Comparison of ENCODE assay signal across 18 cellular contexts in genomic region chr2:187002242-187002641, GRCh38.
DNase-seq lines count a peak whose midpoint lies in the region; ATAC-seq and TF ChIP-seq lines count a peak whose summit lies in the region.
"Had no signal": no experiment of that assay in that cellular context is flagged by ENCODE, and none has a peak within 500 bp of the region (broad histone marks: within the 10 kb centered on the region; RNA-seq: fewer than 3 reads in every experiment).

No MANE protein-coding gene starts in this region.

- H3K27ac ChIP-seq in CD4-positive, alpha-beta T cell (ENCODE audit: low read depth, low read length), result no peak overlapping the region
- H3K27ac ChIP-seq: BLaER1 had no signal

- H3K27me3 ChIP-seq in CD4-positive, alpha-beta T cell (ENCODE audit: control insufficient read depth, insufficient read depth, low read length), result no peaks in the 10 kb centered on the region
- H3K27me3 ChIP-seq: BLaER1 had no signal

- H3K4me1 Mint-ChIP-seq in osteocyte (ENCODE audit: unreplicated experiment) (no peaks in the 10 kb centered on the region), natural killer cell (no peaks in the 10 kb centered on the region)
- no peaks in the 10 kb centered on the region for H3K4me1 Mint-ChIP-seq in CD4-positive, alpha-beta T cell (ENCODE audit: low read depth)
- H3K4me1 Mint-ChIP-seq in effector memory CD8-positive, alpha-beta T cell (ENCODE audit: low read depth in 2 of 2), result no peaks in the 10 kb centered on the region
- H3K4me1 Mint-ChIP-seq: GM23338 had no signal

- H3K9me3 Mint-ChIP-seq in osteocyte (ENCODE audit: unreplicated experiment) (peaks cover 12% of the 10 kb centered on the region), natural killer cell (peaks cover 3 to 4% of the 10 kb centered on the region in 2 donors)
- no peaks in the 10 kb centered on the region for H3K9me3 Mint-ChIP-seq in CD4-positive, alpha-beta T cell
- H3K9me3 Mint-ChIP-seq in effector memory CD8-positive, alpha-beta T cell, result peaks cover 0 to 1% of the 10 kb centered on the region in 2 donors
- H3K9me3 Mint-ChIP-seq: CD8-positive, alpha-beta T cell had no signal

- intact Hi-C loops in Right ventricle myocardium inferior (cut with DNase I), result no loop called here
- intact Hi-C loops in Right ventricle myocardium superior (cut with DNase I), result no loop called here
- intact Hi-C loops in CD4-positive, alpha-beta T cell (cut with DNase I, micrococcal nuclease), result no loop called here
- intact Hi-C loops in natural killer cell (cut with micrococcal nuclease), result no loop called here

- H3K36me3 Mint-ChIP-seq in osteocyte (ENCODE audit: unreplicated experiment) (no peaks in the 10 kb centered on the region), natural killer cell (peaks cover 3% of the 10 kb centered on the region)
- H3K36me3 Mint-ChIP-seq in CD4-positive, alpha-beta T cell (ENCODE audit: low read depth), result no peaks in the 10 kb centered on the region
- H3K36me3 Mint-ChIP-seq in effector memory CD8-positive, alpha-beta T cell (ENCODE audit: insufficient read depth), result no peaks in the 10 kb centered on the region
- H3K36me3 Mint-ChIP-seq: CD14-positive monocyte; CD8-positive, alpha-beta T cell had no signal

- H3K9me3 ChIP-seq in CD4-positive, alpha-beta T cell (ENCODE audit: control insufficient read depth, low read length), result no peaks in the 10 kb centered on the region
- H3K9me3 ChIP-seq: BLaER1 had no signal

- no peak for TF ChIP-seq CTCF in osteocyte (IDR thresholded peaks at IDR 0.05)
- no peak for TF ChIP-seq CTCF in CD4-positive, alpha-beta T cell (IDR thresholded peaks at IDR 0.05)
- TF ChIP-seq CTCF in natural killer cell (IDR thresholded peaks at IDR 0.05), result no peak

- POLR2A ChIA-PET in CD4-positive, alpha-beta T cell (lab: Charles Lee), result no interaction called here

- CTCF ChIA-PET in CD4-positive, alpha-beta T cell (lab: Charles Lee), result no interaction called here

- H3K27ac Mint-ChIP-seq in osteocyte (ENCODE audit: unreplicated experiment) (no peak overlapping the region), natural killer cell (no peak overlapping the region)
- H3K27ac Mint-ChIP-seq in CD4-positive, alpha-beta T cell, result no peak overlapping the region
- no peak overlapping the region for H3K27ac Mint-ChIP-seq in effector memory CD8-positive, alpha-beta T cell
- H3K27ac Mint-ChIP-seq: CD14-positive monocyte; CD8-positive, alpha-beta T cell; GM23338 had no signal

- H3K4me3 Mint-ChIP-seq in osteocyte (ENCODE audit: unreplicated experiment) (no peak overlapping the region), natural killer cell (no peak overlapping the region)
- no peak overlapping the region for H3K4me3 Mint-ChIP-seq in CD4-positive, alpha-beta T cell
- no peak overlapping the region for H3K4me3 Mint-ChIP-seq in effector memory CD8-positive, alpha-beta T cell
- H3K4me3 Mint-ChIP-seq: GM23338 had no signal

- H3K27me3 Mint-ChIP-seq in osteocyte (ENCODE audit: unreplicated experiment) (peaks cover 24% of the 10 kb centered on the region), natural killer cell (ENCODE audit: low read depth in 2 of 2) (no peaks in the 10 kb centered on the region)
- no peaks in the 10 kb centered on the region for H3K27me3 Mint-ChIP-seq in CD4-positive, alpha-beta T cell
- H3K27me3 Mint-ChIP-seq in effector memory CD8-positive, alpha-beta T cell, result no peaks in the 10 kb centered on the region

- DNase-seq in Right ventricle myocardium inferior (ENCODE audit: missing footprints) (peak; percentile 71), Right ventricle myocardium superior (no peak), dedifferentiated amniotic fluid mesenchymal stem cell (ENCODE audit: extremely low spot score) (peak; percentile 2), osteocyte (ENCODE audit: extremely low spot score, unreplicated experiment) (peak; percentile 82), natural killer cell (no peak)
- no peak for DNase-seq in CD4-positive, alpha-beta T cell
- DNase-seq in effector memory CD8-positive, alpha-beta T cell, result no peak
- DNase-seq: 8988T; CD8-positive, alpha-beta T cell; DMS 273 treated with DMSO at 0.1 percent for 48 hours; DMS53; DND-41; EL; HCEC 1CT had no signal

- ATAC-seq in Right ventricle myocardium inferior (no peak), Right ventricle myocardium superior (ENCODE audit: poor library complexity) (no peak), natural killer cell (no peak)
- ATAC-seq in CD4-positive, alpha-beta T cell (ENCODE audit: poor library complexity), result no peak
- ATAC-seq in effector memory CD8-positive, alpha-beta T cell (replicated peaks), result no peak
- ATAC-seq: CD8-positive, alpha-beta T cell; GM12878; GM23338 had no signal

Comparison
In these comparisons a context has a peak if more than half of its experiments do, and no peak if none do; other contexts are left out.
1. DNase-seq: peak in Right ventricle myocardium inferior (single experiment), dedifferentiated amniotic fluid mesenchymal stem cell (single experiment) and osteocyte (single experiment); none in Right ventricle myocardium superior (single experiment), CD4-positive, alpha-beta T cell (0 of 10), natural killer cell (single experiment) and effector memory CD8-positive, alpha-beta T cell (0 of 3).